ENCODE assay signal across 1 cellular context in the genomic region with DNA sequence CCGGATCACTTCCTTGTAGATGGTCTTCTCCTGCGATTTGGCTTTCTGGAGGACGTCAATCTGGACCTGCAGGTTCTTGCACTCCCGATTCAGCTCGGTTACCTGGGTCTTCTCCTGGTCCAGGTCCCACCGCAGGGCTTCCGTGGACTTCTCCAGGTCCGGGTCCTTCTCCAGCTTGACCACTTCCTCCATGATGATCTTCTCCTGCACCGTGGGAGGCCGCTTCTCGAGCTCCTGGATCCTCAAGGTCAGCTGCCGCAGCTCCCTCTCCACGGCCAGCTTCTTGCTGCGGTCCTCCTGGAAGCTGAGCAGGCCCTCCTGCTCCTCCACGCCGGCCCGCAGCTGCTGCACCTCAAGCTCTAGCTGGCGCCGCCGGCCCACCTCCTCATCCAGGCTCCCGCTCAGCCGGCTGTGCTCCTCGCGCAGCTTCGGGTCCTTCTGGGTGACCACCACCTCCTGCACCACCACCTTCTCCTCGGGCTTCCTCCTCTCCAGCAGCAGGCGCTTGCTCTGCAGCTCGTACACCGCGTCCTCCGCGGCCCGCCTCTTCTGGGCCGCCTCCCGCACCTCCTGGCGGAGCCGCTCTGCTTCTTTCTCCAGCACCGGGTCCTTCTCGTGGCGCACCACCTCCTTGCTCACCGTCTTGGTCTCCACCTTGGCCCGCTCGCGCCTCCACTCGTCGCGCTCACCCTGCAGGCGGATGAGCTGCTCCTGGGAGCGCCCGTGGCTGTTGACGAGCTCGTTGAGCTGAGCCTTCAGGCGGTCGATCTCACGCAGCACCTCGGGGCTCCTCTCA.
A peak's percentile ranks its signal among the peaks of the same experiment; 100 is the strongest.
TF ChIP-seq lines count a peak whose summit lies in the region.

No MANE protein-coding gene starts in this region.

TF ChIP-seq in HepG2, 621 proteins besides CTCF, POLR2A, EP300 and RAD21:
- TF ChIP-seq ZC3H13 (CRISPR knock-in tag; IDR thresholded peaks at IDR 0.05) (peak; percentile 35; the same call in 1 of the 2 replicates), ZNF513 (CRISPR knock-in tag; conservative IDR thresholded peaks at IDR 0.05) (no peak), ZNF34 (CRISPR knock-in tag; IDR thresholded peaks at IDR 0.05; ENCODE audit: borderline replicate concordance) (no peak), NFKBIZ (CRISPR knock-in tag; IDR thresholded peaks at IDR 0.05) (no peak), AGO2 (optimal IDR thresholded peaks at IDR 0.05; ENCODE audit: low read depth, low read length) (peak; percentile 14)
TF ChIP-seq in HepG2: peak in this region for 2.
